1 cellular context compared by ENCODE assay signal in the genomic region with DNA sequence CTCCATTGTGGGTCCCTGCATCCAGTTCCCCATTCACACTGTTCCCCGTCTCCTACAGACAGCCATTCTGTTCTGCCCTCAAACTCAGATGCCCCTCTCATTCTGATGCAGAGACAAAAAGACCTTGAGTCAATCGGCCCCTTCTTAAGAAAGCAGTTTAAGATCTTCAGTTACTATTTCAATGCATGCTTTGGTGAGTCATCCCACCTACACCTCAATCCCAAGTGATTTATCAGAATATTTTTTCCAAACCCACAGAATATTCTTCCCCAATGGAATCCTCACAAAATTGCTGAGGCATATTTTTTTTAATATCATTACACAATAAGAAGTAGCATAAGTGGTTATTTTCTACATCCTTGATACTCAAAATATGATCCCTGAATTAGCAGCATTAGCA.
A peak's percentile ranks its signal among the peaks of the same experiment; 100 is the strongest.
TF ChIP-seq lines count a peak whose summit lies in the region.

No MANE protein-coding gene starts in this region.

TF ChIP-seq in K562, 482 proteins besides CTCF, POLR2A, EP300 and RAD21:
- TF ChIP-seq, protein P1, sequence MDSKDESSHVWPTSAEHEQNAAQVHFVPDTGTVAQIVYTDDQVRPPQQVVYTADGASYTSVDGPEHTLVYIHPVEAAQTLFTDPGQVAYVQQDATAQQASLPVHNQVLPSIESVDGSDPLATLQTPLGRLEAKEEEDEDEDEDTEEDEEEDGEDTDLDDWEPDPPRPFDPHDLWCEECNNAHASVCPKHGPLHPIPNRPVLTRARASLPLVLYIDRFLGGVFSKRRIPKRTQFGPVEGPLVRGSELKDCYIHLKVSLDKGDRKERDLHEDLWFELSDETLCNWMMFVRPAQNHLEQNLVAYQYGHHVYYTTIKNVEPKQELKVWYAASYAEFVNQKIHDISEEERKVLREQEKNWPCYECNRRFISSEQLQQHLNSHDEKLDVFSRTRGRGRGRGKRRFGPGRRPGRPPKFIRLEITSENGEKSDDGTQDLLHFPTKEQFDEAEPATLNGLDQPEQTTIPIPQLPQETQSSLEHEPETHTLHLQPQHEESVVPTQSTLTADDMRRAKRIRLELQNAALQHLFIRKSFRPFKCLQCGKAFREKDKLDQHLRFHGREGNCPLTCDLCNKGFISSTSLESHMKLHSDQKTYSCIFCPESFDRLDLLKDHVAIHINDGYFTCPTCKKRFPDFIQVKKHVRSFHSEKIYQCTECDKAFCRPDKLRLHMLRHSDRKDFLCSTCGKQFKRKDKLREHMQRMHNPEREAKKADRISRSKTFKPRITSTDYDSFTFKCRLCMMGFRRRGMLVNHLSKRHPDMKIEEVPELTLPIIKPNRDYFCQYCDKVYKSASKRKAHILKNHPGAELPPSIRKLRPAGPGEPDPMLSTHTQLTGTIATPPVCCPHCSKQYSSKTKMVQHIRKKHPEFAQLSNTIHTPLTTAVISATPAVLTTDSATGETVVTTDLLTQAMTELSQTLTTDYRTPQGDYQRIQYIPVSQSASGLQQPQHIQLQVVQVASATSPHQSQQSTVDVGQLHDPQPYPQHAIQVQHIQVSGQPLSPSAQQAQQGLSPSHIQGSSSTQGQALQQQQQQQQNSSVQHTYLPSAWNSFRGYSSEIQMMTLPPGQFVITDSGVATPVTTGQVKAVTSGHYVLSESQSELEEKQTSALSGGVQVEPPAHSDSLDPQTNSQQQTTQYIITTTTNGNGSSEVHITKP (IDR thresholded peaks at IDR 0.05; ENCODE audit: partially characterized antibody): no peak
- 0 out of 2 replicates have a peak, but pooled peaks have one; percentile 19 for TF ChIP-seq ZNF316 (IDR thresholded peaks at IDR 0.05)
- TF ChIP-seq, protein P2, sequence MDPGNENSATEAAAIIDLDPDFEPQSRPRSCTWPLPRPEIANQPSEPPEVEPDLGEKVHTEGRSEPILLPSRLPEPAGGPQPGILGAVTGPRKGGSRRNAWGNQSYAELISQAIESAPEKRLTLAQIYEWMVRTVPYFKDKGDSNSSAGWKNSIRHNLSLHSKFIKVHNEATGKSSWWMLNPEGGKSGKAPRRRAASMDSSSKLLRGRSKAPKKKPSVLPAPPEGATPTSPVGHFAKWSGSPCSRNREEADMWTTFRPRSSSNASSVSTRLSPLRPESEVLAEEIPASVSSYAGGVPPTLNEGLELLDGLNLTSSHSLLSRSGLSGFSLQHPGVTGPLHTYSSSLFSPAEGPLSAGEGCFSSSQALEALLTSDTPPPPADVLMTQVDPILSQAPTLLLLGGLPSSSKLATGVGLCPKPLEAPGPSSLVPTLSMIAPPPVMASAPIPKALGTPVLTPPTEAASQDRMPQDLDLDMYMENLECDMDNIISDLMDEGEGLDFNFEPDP (CRISPR knock-in tag; IDR thresholded peaks at IDR 0.05): no peak
- no peak for TF ChIP-seq ETV6 (IDR thresholded peaks at IDR 0.05; ENCODE audit: borderline replicate concordance in 1 of 2, low read depth in 2 of 2, low read length in 1 of 2)
- TF ChIP-seq ETV6 (CRISPR knock-in tag; IDR thresholded peaks at IDR 0.05; ENCODE audit: borderline replicate concordance): no peak
- TF ChIP-seq LARP7 (IDR thresholded peaks at IDR 0.05): no peak
- TF ChIP-seq FOXM1 (IDR thresholded peaks at IDR 0.05; ENCODE audit: low read depth): no peak
- no peak for TF ChIP-seq FOXM1 (CRISPR knock-in tag; IDR thresholded peaks at IDR 0.05; ENCODE audit: low read depth)
